In the genomic region with DNA sequence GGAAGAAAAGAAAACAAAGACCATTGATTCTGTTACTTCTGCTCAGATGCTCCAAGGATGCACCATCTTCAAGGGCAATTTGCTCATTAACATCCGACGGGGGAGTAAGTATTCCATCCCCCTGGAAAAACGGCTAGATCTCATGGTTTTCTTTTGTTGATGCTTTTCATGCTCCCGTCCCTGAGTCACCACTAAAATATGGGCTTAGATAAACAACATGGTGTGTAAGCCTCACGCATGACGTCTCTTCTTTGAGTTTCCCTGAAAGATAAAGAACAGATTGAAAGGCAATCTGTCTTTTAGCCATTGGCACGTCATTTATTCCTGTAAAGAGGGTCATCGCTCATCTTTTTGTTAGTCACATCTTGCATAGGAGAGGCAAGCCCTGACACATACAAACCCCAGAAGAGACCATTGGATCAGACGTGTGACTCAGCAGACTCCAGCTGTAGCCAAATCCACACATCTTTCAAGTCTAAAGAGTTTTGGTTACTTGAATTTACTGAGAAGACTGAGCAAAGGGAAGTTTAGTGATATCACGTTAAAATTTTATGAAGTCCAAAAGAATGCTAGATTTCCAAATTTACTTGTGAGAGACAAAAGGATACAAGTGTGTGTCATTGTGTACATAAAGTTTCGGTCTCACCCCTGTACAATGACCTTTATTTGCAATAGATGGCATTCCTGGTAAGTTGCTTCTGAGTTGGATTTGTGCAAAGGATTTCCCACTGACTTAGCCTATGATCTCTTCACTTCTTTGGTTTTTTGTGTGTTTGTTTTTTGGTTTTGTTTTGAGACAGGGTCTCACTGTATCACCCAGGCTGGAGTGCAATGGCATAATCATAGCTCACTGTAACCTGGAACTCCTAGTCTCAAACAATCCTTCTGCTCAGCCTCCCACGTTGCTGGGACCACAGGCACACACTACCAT, we compare ENCODE assay signal across 9 cellular contexts.
A peak's percentile ranks its signal among the peaks of the same experiment; 100 is the strongest.
DNase-seq lines count a peak whose midpoint lies in the region; ATAC-seq and TF ChIP-seq lines count a peak whose summit lies in the region.
"Had no signal": no experiment of that assay in that cellular context is flagged by ENCODE, and none has a peak within 500 bp of the region (broad histone marks: within the 10 kb centered on the region; RNA-seq: fewer than 3 reads in every experiment).

No MANE protein-coding gene starts in this region.

- no peak for TF ChIP-seq CTCF in mammary epithelial cell (conservative IDR thresholded peaks at IDR 0.05 in 1 of 2, IDR thresholded peaks at IDR 0.05 in 1 of 2; ENCODE audit: extremely low read depth in 1 of 2, insufficient read depth in 1 of 2, low read depth in 1 of 2, low read length in 2 of 2)
- no peak for TF ChIP-seq CTCF in lower lobe of right lung (IDR thresholded peaks at IDR 0.05)

- H2AFZ ChIP-seq in mammary epithelial cell (ENCODE audit: low read depth, low read length): no peak overlapping the region

- in situ Hi-C loops in mammary epithelial cell (cut with MboI; ENCODE audit: low sequenced_read_pairs in 2 of 2): loop anchor here in 1 of 2 donors (25.0 kb wide), 1 partner anchor 165 kb away; no protein-coding TSS in a partner anchor

- intact Hi-C loops in mammary epithelial cell (cut with micrococcal nuclease) (loop anchor here (2.0 kb wide), 1 partner anchor 22 kb away; no protein-coding TSS in a partner anchor), lower lobe of right lung (cut with DNase I) (no loop called here)

- ATAC-seq in lower lobe of right lung (peak; percentile 52), GM18519 (IDR thresholded peaks at IDR 0.05; ENCODE audit: low FRiP score, unreplicated experiment) (no peak), GM18502 (IDR thresholded peaks at IDR 0.05; ENCODE audit: poor library complexity, unreplicated experiment) (no peak)

- H3K79me2 ChIP-seq in mammary epithelial cell (ENCODE audit: insufficient read depth, low read length): peaks cover 11% of the 10 kb centered on the region

- H3K4me2 ChIP-seq in mammary epithelial cell (ENCODE audit: insufficient read depth, low read depth, low read length): peak overlapping the region; percentile 74

- H3K9me3 ChIP-seq in HUES6 (ENCODE audit: control insufficient read depth, insufficient read depth, low read depth, low read length) (no peaks in the 10 kb centered on the region), mammary epithelial cell (replicated peaks; ENCODE audit: insufficient read depth, low read length) (no peaks in the 10 kb centered on the region), lower lobe of right lung (no peaks in the 10 kb centered on the region)

- 15% methylated on average over 12 of the region's 12 CpGs for WGBS in mammary epithelial cell (ENCODE audit: low coverage, missing lambda C conversion rate)

- no peaks in the 10 kb centered on the region for H3K27me3 ChIP-seq in HUES6 (ENCODE audit: control insufficient read depth, insufficient read depth, low read length)
- H3K27me3 ChIP-seq in mammary epithelial cell (ENCODE audit: insufficient read depth, low read length): no peaks in the 10 kb centered on the region
- H3K27me3 ChIP-seq in lower lobe of right lung (ENCODE audit: low read depth): no peaks in the 10 kb centered on the region

- no peak overlapping the region for H3K9ac ChIP-seq in HUES6 (ENCODE audit: low read length)
- peak overlapping the region; percentile 56 for H3K9ac ChIP-seq in mammary epithelial cell (ENCODE audit: insufficient read depth, low read length)

- H3K4me3 ChIP-seq in HUES6 (ENCODE audit: low read depth, low read length): no peak overlapping the region
- no peak overlapping the region for H3K4me3 ChIP-seq in mammary epithelial cell (replicated peaks in 1 of 3; ENCODE audit: insufficient read depth in 1 of 3, low read depth in 2 of 3, low read length in 3 of 3)
- H3K4me3 ChIP-seq in lower lobe of right lung: no peak overlapping the region

- TSS peak; percentile 47 for BruUV-seq in mammary epithelial cell (replicated peaks; lab: Mats Ljungman, UMichigan)

- no peaks in the 10 kb centered on the region for H4K20me1 ChIP-seq in mammary epithelial cell (ENCODE audit: insufficient read depth, low read length)

- H3K27ac ChIP-seq in HUES6 (ENCODE audit: low read depth, low read length): peak overlapping the region; percentile 54; the same call in 1 of the 2 replicates
- H3K27ac ChIP-seq in mammary epithelial cell (ENCODE audit: insufficient read depth, low read depth, low read length): peak overlapping the region; percentile 91
- H3K27ac ChIP-seq in lower lobe of right lung: no peak overlapping the region

- peaks cover 48% of the 10 kb centered on the region for H3K4me1 ChIP-seq in HUES6 (ENCODE audit: control insufficient read depth, insufficient read depth, low read length)
- peaks cover 41% of the 10 kb centered on the region for H3K4me1 ChIP-seq in mammary epithelial cell (ENCODE audit: insufficient read depth, low read length)
- peaks cover 8% of the 10 kb centered on the region for H3K4me1 ChIP-seq in lower lobe of right lung

- H3K36me3 ChIP-seq in HUES6 (ENCODE audit: control insufficient read depth, insufficient read depth, low read length) (peaks cover 35% of the 10 kb centered on the region), mammary epithelial cell (ENCODE audit: insufficient read depth, low read length) (no peaks in the 10 kb centered on the region), lower lobe of right lung (peaks cover 17% of the 10 kb centered on the region)

- DNase-seq in 8988T (peak; percentile 21), mammary epithelial cell (peak; percentile 100), lower lobe of right lung (no peak), COR-L47 (lab: John Stamatoyannopoulos, UW) (no peak), NCI-H1417 treated with DMSO at 0.1 percent for 48 hours (lab: John Stamatoyannopoulos, UW) (no peak)
- DNase-seq: KG1 had no signal

- CTCF ChIA-PET in mammary epithelial cell (lab: Charles Lee; ENCODE audit: low non-redundant PET): no interaction called here

- dilution Hi-C loops in mammary epithelial cell (cut with HindIII; ENCODE audit: low sequenced_read_pairs): no loop called here

Comparison
In these comparisons a context has a peak if more than half of its experiments do, and no peak if none do; other contexts are left out.
1. DNase-seq: peak in 8988T (single experiment) and mammary epithelial cell (single experiment); none in lower lobe of right lung (single experiment), COR-L47 (single experiment) and NCI-H1417 treated with DMSO at 0.1 percent for 48 hours (single experiment).
2. ATAC-seq: peak in lower lobe of right lung (2 of 2); none in GM18519 (single experiment) and GM18502 (single experiment).